ENCODE assay signal across 10 cellular contexts in the genomic region with DNA sequence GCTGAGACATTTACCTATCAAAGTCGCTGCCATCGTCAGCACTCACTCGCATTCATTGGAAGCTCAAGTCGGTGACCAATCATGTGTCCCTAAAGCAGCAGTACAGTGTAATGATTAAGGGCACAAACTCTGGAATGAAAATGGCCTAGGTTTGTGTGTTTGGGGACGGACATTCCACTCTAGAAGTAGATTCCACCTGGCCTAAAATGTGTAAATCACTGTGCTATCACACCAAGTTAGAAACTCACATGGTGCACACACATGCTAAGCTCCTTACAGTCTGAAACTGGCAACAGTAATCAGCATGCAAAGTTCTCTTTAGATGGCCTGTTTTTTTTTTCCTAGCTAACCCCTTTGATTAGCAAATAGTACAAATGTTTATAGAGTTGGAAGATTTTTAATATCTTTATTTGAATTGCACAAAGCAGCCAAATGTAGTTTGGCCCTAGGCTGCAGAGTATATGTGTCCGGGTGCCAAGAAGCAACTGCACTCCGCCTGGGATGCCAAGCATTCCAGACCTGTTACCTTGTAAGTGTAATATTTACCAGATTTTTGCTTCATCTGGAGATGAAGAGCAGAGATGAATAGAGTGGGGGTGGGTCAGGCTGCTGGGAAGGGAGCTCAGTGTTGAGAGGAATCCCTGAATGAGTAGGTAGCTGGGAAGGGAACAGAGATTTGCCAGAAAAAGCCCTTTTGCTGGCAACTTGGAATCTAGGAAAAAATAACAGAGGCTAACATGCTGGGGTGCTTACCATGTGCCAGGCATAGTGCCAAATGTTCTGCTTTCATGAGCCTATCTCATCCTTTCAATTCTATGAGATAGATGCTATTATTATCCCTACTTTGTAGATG. TPM values are rescaled to one million over a fixed set of nuclear protein-coding genes. Genes with fewer than 3 reads are reported as not detected.
DNase-seq lines count a peak whose midpoint lies in the region; ATAC-seq, FAIRE-seq and TF ChIP-seq lines count a peak whose summit lies in the region.
"Had no signal": no experiment of that assay in that cellular context is flagged by ENCODE, and none has a peak within 500 bp of the region (broad histone marks: within the 10 kb centered on the region; RNA-seq: fewer than 3 reads in every experiment).

No MANE protein-coding gene starts in this region.

- no peak for TF ChIP-seq POLR2A in A549 (IDR thresholded peaks at IDR 0.05; ENCODE audit: low read length)

- WGBS in A549 (ENCODE audit: missing lambda C conversion rate), result 1% methylated on average over 7 of the region's 7 CpGs

- TF ChIP-seq EP300 in A549 (IDR thresholded peaks at IDR 0.05), result peak; percentile 94 to 98; a peak in 4 of 5 replicates

- no peaks in the 10 kb centered on the region for H3K9me3 ChIP-seq in A549

- H3K4me2 ChIP-seq in A549, result peak overlapping the region; percentile 85

- DNase-seq in A549 (ENCODE audit: low read depth in 1 of 2, low spot score in 1 of 2) (peak; percentile 59 to 96), HK-2 (ENCODE audit: unreplicated experiment) (peak; percentile 81), astrocyte of the hippocampus (ENCODE audit: low read depth, low spot score) (peak; percentile 87), kidney epithelial cell (ENCODE audit: low read depth) (peak; percentile 79), SHP77 treated with DMSO at 0.1 percent for 48 hours (lab: John Stamatoyannopoulos, UW) (no peak), epidermal melanocyte (ENCODE audit: insufficient read length, low spot score) (no peak), DMS114 treated with DMSO at 0.1 percent for 48 hours (lab: John Stamatoyannopoulos, UW; ENCODE audit: unreplicated experiment) (no peak)
- DNase-seq: CD4-positive, alpha-beta T cell had no signal

- ATAC-seq in A549, result peak; percentile 78 to 81
- ATAC-seq in GM21447 (IDR thresholded peaks at IDR 0.05; ENCODE audit: unreplicated experiment), result no peak
- ATAC-seq: sciatic nerve had no signal

- H3K27ac ChIP-seq in A549, result peak overlapping the region; percentile 92 to 94

- H3K36me3 ChIP-seq in kidney epithelial cell (ENCODE audit: control insufficient read depth, insufficient read depth, low read length), result no peaks in the 10 kb centered on the region

- TF ChIP-seq RAD21 in A549 (conservative IDR thresholded peaks at IDR 0.05 in 1 of 2, IDR thresholded peaks at IDR 0.05 in 1 of 2), result peak; percentile 46 to 78

- peaks cover 95% of the 10 kb centered on the region for H3K4me1 ChIP-seq in A549

- CTCF ChIA-PET in A549 (lab: Yijun Ruan, JAX), result interaction anchor here (1.0 to 1.3 kb wide), 3 partner anchors 35 to 687 kb away, joined by 3 to 6 read pairs (median 3); a partner anchor contains a TSS

- 0 out of 3 replicates have a peak overlapping the region, but pooled peaks have one; percentile 14 for H3K4me3 ChIP-seq in A549
- H3K4me3 ChIP-seq in kidney epithelial cell (ENCODE audit: low read depth, low read length), result no peak overlapping the region

- no peaks in the 10 kb centered on the region for H3K27me3 ChIP-seq in kidney epithelial cell (ENCODE audit: control insufficient read depth, insufficient read depth, low read length)

- POLR2A ChIA-PET in A549 (lab: Yijun Ruan, JAX), result interaction anchor here (0.6 to 2.1 kb wide), 12 partner anchors 13 to 1187 kb away, joined by 3 to 27 read pairs (median 5); a partner anchor contains a TSS

- FAIRE-seq in A549 (lab: Jason Lieb, UNC), result peak; percentile 74

- TF ChIP-seq CTCF in A549 (IDR thresholded peaks at IDR 0.05) (no peak), kidney epithelial cell (IDR thresholded peaks at IDR 0.05; ENCODE audit: insufficient read depth, low read length, poor library complexity, severe bottlenecking) (no peak)

TF ChIP-seq in A549, 52 proteins besides CTCF, POLR2A, EP300 and RAD21:
- TF ChIP-seq KDM1A (IDR thresholded peaks at IDR 0.05; ENCODE audit: low read depth) (no peak), JUN (IDR thresholded peaks at IDR 0.05) (peak; percentile 96 to 98), RNF2 (IDR thresholded peaks at IDR 0.05; ENCODE audit: borderline replicate concordance, low read depth) (no peak), JUNB (IDR thresholded peaks at IDR 0.05) (peak; percentile 95), PHF8 (IDR thresholded peaks at IDR 0.05; ENCODE audit: borderline replicate concordance, low read depth) (no peak), GATA3 (IDR thresholded peaks at IDR 0.05; ENCODE audit: borderline replicate concordance) (peak; percentile 99), TFCP2L1 (CRISPR knock-in tag; IDR thresholded peaks at IDR 0.05) (no peak), MYC (IDR thresholded peaks at IDR 0.05; ENCODE audit: borderline replicate concordance, low read length) (no peak), EHF (CRISPR knock-in tag; IDR thresholded peaks at IDR 0.05) (0 out of 2 replicates have a peak, but pooled peaks have one; percentile 7), FOSL2 (IDR thresholded peaks at IDR 0.05) (peak; percentile 81), FOSL2 (CRISPR knock-in tag; IDR thresholded peaks at IDR 0.05) (peak; percentile 74), CHD2 (IDR thresholded peaks at IDR 0.05; ENCODE audit: low read length, partially characterized antibody) (peak; percentile 26), POLR2AphosphoS2 (conservative IDR thresholded peaks at IDR 0.05; ENCODE audit: low read length) (no peak), SMC3 (IDR thresholded peaks at IDR 0.05) (peak; percentile 71), ZFP36 (IDR thresholded peaks at IDR 0.05; ENCODE audit: borderline replicate concordance, partially characterized antibody) (no peak), NFE2L2 (conservative IDR thresholded peaks at IDR 0.05; ENCODE audit: low read length) (no peak), CEBPB (IDR thresholded peaks at IDR 0.05) (peak; percentile 87 to 95), HOXB13 (CRISPR knock-in tag; IDR thresholded peaks at IDR 0.05; ENCODE audit: low read depth) (0 out of 2 replicates have a peak, but pooled peaks have one; percentile 15), ZNF302 (CRISPR knock-in tag; IDR thresholded peaks at IDR 0.05) (peak; percentile 81)
- TF ChIP-seq, protein P1, sequence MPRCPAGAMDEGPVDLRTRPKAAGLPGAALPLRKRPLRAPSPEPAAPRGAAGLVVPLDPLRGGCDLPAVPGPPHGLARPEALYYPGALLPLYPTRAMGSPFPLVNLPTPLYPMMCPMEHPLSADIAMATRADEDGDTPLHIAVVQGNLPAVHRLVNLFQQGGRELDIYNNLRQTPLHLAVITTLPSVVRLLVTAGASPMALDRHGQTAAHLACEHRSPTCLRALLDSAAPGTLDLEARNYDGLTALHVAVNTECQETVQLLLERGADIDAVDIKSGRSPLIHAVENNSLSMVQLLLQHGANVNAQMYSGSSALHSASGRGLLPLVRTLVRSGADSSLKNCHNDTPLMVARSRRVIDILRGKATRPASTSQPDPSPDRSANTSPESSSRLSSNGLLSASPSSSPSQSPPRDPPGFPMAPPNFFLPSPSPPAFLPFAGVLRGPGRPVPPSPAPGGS (IDR thresholded peaks at IDR 0.05), result peak; percentile 97
- TF ChIP-seq, protein P2, sequence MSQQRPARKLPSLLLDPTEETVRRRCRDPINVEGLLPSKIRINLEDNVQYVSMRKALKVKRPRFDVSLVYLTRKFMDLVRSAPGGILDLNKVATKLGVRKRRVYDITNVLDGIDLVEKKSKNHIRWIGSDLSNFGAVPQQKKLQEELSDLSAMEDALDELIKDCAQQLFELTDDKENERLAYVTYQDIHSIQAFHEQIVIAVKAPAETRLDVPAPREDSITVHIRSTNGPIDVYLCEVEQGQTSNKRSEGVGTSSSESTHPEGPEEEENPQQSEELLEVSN (IDR thresholded peaks at IDR 0.05; ENCODE audit: borderline replicate concordance, low read depth), result peak; percentile 43; the same call in 1 of the 2 replicates
- TF ChIP-seq, protein P3, sequence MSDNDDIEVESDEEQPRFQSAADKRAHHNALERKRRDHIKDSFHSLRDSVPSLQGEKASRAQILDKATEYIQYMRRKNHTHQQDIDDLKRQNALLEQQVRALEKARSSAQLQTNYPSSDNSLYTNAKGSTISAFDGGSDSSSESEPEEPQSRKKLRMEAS (IDR thresholded peaks at IDR 0.05), result peak; percentile 88
- TF ChIP-seq, protein P4, sequence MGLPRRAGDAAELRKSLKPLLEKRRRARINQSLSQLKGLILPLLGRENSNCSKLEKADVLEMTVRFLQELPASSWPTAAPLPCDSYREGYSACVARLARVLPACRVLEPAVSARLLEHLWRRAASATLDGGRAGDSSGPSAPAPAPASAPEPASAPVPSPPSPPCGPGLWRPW (IDR thresholded peaks at IDR 0.05), result peak; percentile 51; the same call in 1 of the 2 replicates
- TF ChIP-seq, protein P5, sequence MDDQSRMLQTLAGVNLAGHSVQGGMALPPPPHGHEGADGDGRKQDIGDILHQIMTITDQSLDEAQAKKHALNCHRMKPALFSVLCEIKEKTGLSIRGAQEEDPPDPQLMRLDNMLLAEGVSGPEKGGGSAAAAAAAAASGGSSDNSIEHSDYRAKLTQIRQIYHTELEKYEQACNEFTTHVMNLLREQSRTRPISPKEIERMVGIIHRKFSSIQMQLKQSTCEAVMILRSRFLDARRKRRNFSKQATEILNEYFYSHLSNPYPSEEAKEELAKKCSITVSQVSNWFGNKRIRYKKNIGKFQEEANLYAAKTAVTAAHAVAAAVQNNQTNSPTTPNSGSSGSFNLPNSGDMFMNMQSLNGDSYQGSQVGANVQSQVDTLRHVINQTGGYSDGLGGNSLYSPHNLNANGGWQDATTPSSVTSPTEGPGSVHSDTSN (IDR thresholded peaks at IDR 0.05), result peak; percentile 85
- TF ChIP-seq, protein P6, sequence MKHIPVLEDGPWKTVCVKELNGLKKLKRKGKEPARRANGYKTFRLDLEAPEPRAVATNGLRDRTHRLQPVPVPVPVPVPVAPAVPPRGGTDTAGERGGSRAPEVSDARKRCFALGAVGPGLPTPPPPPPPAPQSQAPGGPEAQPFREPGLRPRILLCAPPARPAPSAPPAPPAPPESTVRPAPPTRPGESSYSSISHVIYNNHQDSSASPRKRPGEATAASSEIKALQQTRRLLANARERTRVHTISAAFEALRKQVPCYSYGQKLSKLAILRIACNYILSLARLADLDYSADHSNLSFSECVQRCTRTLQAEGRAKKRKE (CRISPR knock-in tag; IDR thresholded peaks at IDR 0.05; ENCODE audit: low read depth), result peak; percentile 12; the same call in 1 of the 2 replicates
TF ChIP-seq in A549: peak in this region for 16.

RNA-seq across cellular contexts. Expression of a gene that starts 35.2 kb away (rescaled TPM):
- 65.8 and 67.6 TPM in 2 replicates for polyA plus RNA-seq in A549 (2011; rRNA removed)
- 7.8 and 9.4 TPM in 2 replicates for polyA plus RNA-seq in A549 (2012; cell fraction: cytosol; rRNA removed)
- polyA plus RNA-seq in A549 (2012; cell fraction: nucleus; rRNA removed), result 9.4 and 13.3 TPM in 2 replicates
- polyA plus RNA-seq in A549 (2017; fragmentation: RNase III; extraction: RNeasy Plus Mini Kit Qiagen cat#74134 plus additional on column Dnase treatment), result 29.7 to 40.6 TPM (median 34.0 TPM) in 3 replicates
- polyA minus RNA-seq in A549 (2011; rRNA and poly(A)+ RNA removed), result 33.4 and 43.9 TPM in 2 replicates
- total RNA-seq in kidney epithelial cell, result 30.1 and 34.4 TPM in 2 replicates

Comparison
In these comparisons a context has a peak if more than half of its experiments do, and no peak if none do; other contexts are left out.
1. DNase-seq: peak in A549 (2 of 2), HK-2 (single experiment), astrocyte of the hippocampus (single experiment) and kidney epithelial cell (single experiment); none in SHP77 treated with DMSO at 0.1 percent for 48 hours (single experiment), epidermal melanocyte (single experiment) and DMS114 treated with DMSO at 0.1 percent for 48 hours (single experiment).